Comparison of ENCODE assay signal across 9 cellular contexts in the genomic region with DNA sequence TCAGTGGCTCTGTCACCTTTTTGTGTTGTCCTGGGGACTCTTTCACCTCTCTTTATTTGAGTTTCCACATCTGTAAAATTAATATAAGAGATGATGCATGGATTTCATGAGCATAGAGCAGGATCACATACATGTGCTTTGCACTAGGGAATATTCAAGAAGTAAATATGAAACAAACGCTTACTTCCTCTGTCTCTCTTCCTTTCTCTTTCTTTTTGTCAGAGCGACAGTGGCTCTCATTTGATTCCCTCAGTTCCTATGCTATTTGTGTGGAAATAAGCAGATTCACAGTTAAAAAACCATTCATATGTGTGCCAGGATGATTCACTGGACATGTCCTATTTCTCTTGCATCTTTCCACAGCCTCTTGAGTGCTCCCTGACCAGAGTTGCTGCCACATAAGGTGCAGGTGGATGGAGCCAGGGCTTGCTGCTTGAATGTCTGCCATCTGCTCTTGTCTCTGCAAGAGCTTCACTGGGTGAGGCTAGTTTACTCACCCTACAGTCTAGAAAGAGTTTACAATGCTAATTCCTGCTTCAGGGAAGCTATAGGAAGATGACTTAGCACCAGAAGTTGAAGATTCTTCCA.
A peak's percentile ranks its signal among the peaks of the same experiment; 100 is the strongest.
DNase-seq lines count a peak whose midpoint lies in the region; ATAC-seq lines count a peak whose summit lies in the region.
"Had no signal": no experiment of that assay in that cellular context is flagged by ENCODE, and none has a peak within 500 bp of the region (broad histone marks: within the 10 kb centered on the region; RNA-seq: fewer than 3 reads in every experiment).

No MANE protein-coding gene starts in this region.

- peaks cover 46% of the 10 kb centered on the region for H3K4me1 ChIP-seq in skeletal muscle satellite cell (ENCODE audit: control insufficient read depth, insufficient read depth, low read length)

- no peak for DNase-seq in activated CD4-positive, alpha-beta T cell treated with anti-CD3 and anti-CD28 coated beads, Interleukin-2, amount 10 ng/mL, durations not matched to agents 7 days and 5 days
- DNase-seq in activated CD4-positive, alpha-beta T cell treated with anti-CD3 and anti-CD28 coated beads, Interleukin-2, amount 50 U/mL, for 1 hour: no peak
- DNase-seq in HUDEP-2 (lab: John Stamatoyannopoulos, UW; ENCODE audit: unreplicated experiment in 76 of 76) (no peak), NCI-H774 (lab: John Stamatoyannopoulos, UW) (no peak)
- DNase-seq: NCI-H226 had no signal

- H3K9ac ChIP-seq in skeletal muscle satellite cell (ENCODE audit: low read depth, low read length): no peak overlapping the region

- ATAC-seq in HG02885 (IDR thresholded peaks at IDR 0.05; ENCODE audit: poor library complexity, unreplicated experiment) (peak; percentile 75), esophagus mucosa (no peak)

- H3K27me3 ChIP-seq in skeletal muscle satellite cell (ENCODE audit: control insufficient read depth, insufficient read depth, low read length): no peaks in the 10 kb centered on the region

- no peaks in the 10 kb centered on the region for H3K27me3 Mint-ChIP-seq in activated CD4-positive, alpha-beta T cell treated with anti-CD3 and anti-CD28 coated beads, Interleukin-2, amount 10 ng/mL, durations not matched to agents 7 days and 5 days
- H3K27me3 Mint-ChIP-seq in T-helper 1 cell treated with Interleukin-12 subunit alpha and Interleukin-12 subunit beta and Interleukin-4 antibody, amounts not matched to agents 30 μg/mL and 1 μg/mL, for 36 hours (ENCODE audit: low read depth): no peaks in the 10 kb centered on the region

- peaks cover 11% of the 10 kb centered on the region for H3K36me3 Mint-ChIP-seq in activated CD4-positive, alpha-beta T cell treated with anti-CD3 and anti-CD28 coated beads, Interleukin-2, amount 10 ng/mL, durations not matched to agents 7 days and 5 days (ENCODE audit: low read depth)
- peaks cover 4% of the 10 kb centered on the region for H3K36me3 Mint-ChIP-seq in T-helper 1 cell treated with Interleukin-12 subunit alpha and Interleukin-12 subunit beta and Interleukin-4 antibody, amounts not matched to agents 30 μg/mL and 1 μg/mL, for 36 hours (ENCODE audit: low read depth)

- peaks cover 59% of the 10 kb centered on the region for H3K4me1 Mint-ChIP-seq in activated CD4-positive, alpha-beta T cell treated with anti-CD3 and anti-CD28 coated beads, Interleukin-2, amount 10 ng/mL, durations not matched to agents 7 days and 5 days
- peaks cover 40% of the 10 kb centered on the region for H3K4me1 Mint-ChIP-seq in T-helper 1 cell treated with Interleukin-12 subunit alpha and Interleukin-12 subunit beta and Interleukin-4 antibody, amounts not matched to agents 30 μg/mL and 1 μg/mL, for 36 hours (ENCODE audit: low read depth)

- H3K4me3 Mint-ChIP-seq in activated CD4-positive, alpha-beta T cell treated with anti-CD3 and anti-CD28 coated beads, Interleukin-2, amount 10 ng/mL, durations not matched to agents 7 days and 5 days: peak overlapping the region; percentile 70
- peak overlapping the region; percentile 76 for H3K4me3 Mint-ChIP-seq in T-helper 1 cell treated with Interleukin-12 subunit alpha and Interleukin-12 subunit beta and Interleukin-4 antibody, amounts not matched to agents 30 μg/mL and 1 μg/mL, for 36 hours

- H3K4me3 ChIP-seq in skeletal muscle satellite cell (ENCODE audit: low read length): no peak overlapping the region

- CTCF ChIA-PET in activated CD4-positive, alpha-beta T cell treated with anti-CD3 and anti-CD28 coated beads, Interleukin-2, amount 10 ng/mL, durations not matched to agents 7 days and 5 days (lab: Charles Lee): interaction anchor here (1.0 to 1.4 kb wide), 2 partner anchors 15 to 103 kb away, joined by 3 to 4 read pairs; no protein-coding TSS in a partner anchor

- H3K27ac Mint-ChIP-seq in activated CD4-positive, alpha-beta T cell treated with anti-CD3 and anti-CD28 coated beads, Interleukin-2, amount 10 ng/mL, durations not matched to agents 7 days and 5 days: peak overlapping the region; percentile 96
- peak overlapping the region; percentile 93 for H3K27ac Mint-ChIP-seq in T-helper 1 cell treated with Interleukin-12 subunit alpha and Interleukin-12 subunit beta and Interleukin-4 antibody, amounts not matched to agents 30 μg/mL and 1 μg/mL, for 36 hours

- H3K36me3 ChIP-seq in skeletal muscle satellite cell (ENCODE audit: insufficient read depth, low read length): no peaks in the 10 kb centered on the region

- peaks cover 5% of the 10 kb centered on the region for H3K9me3 Mint-ChIP-seq in activated CD4-positive, alpha-beta T cell treated with anti-CD3 and anti-CD28 coated beads, Interleukin-2, amount 10 ng/mL, durations not matched to agents 7 days and 5 days
- no peaks in the 10 kb centered on the region for H3K9me3 Mint-ChIP-seq in T-helper 1 cell treated with Interleukin-12 subunit alpha and Interleukin-12 subunit beta and Interleukin-4 antibody, amounts not matched to agents 30 μg/mL and 1 μg/mL, for 36 hours

- no peaks in the 10 kb centered on the region for H3K9me3 ChIP-seq in skeletal muscle satellite cell (replicated peaks; ENCODE audit: low read length)

- H3K4me2 ChIP-seq in skeletal muscle satellite cell (ENCODE audit: low read length): peak overlapping the region; percentile 14

- POLR2A ChIA-PET in activated CD4-positive, alpha-beta T cell treated with anti-CD3 and anti-CD28 coated beads, Interleukin-2, amount 10 ng/mL, durations not matched to agents 7 days and 5 days (lab: Charles Lee): no interaction called here
